10 cellular contexts compared by ENCODE assay signal in the genomic region with DNA sequence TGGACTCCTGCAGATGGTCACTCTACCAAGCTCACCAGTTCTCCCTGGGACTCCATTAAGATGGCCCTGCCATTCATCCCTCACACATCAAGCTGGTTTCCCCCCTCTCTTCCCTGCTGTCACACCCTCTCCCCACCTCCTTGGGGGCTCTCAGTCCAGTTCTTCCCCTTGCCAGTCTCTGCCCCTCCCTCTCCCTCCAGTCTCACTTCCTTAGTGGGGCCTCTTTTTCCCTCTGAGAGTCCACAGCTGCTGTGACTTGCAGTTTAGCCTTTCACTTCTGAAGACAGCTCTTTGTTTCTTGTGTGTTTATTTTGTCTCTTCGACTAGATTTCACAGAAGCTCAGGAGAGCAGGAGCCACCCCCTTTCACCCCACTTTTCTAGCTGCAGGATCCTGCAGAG. TPM values are rescaled to one million over a fixed set of nuclear protein-coding genes. Genes with fewer than 3 reads are reported as not detected.
DNase-seq lines count a peak whose midpoint lies in the region; ATAC-seq and TF ChIP-seq lines count a peak whose summit lies in the region.
"Had no signal": no experiment of that assay in that cellular context is flagged by ENCODE, and none has a peak within 500 bp of the region (broad histone marks: within the 10 kb centered on the region; RNA-seq: fewer than 3 reads in every experiment).

No MANE protein-coding gene starts in this region.

- POLR2A ChIA-PET in CD4-positive, alpha-beta T cell (lab: Charles Lee) = interaction anchor here (2.1 kb wide), 1 partner anchor 10 kb away, joined by 14 read pairs; a partner anchor contains a TSS

- ATAC-seq in CD4-positive, alpha-beta T cell (ENCODE audit: poor library complexity) = no peak
- ATAC-seq in HG03460 (IDR thresholded peaks at IDR 0.05; ENCODE audit: unreplicated experiment) (peak; percentile 54), GM18861 (IDR thresholded peaks at IDR 0.05; ENCODE audit: unreplicated experiment) (no peak), GM19035 (IDR thresholded peaks at IDR 0.05; ENCODE audit: unreplicated experiment) (no peak)

- no peaks in the 10 kb centered on the region for H3K9me3 ChIP-seq in CD4-positive, alpha-beta T cell (ENCODE audit: control insufficient read depth, low read length)
- H3K9me3 ChIP-seq: heart right ventricle had no signal

- DNase-seq in CD4-positive, alpha-beta T cell = no peak
- DNase-seq in GM20000 (ENCODE audit: low spot score) = peak; percentile 49
- no peak for DNase-seq in iPS-NIHi7 (ENCODE audit: extremely low spot score)
- no peak for DNase-seq in stimulated activated CD4-positive, alpha-beta T cell treated with anti-CD3 and anti-CD28 coated beads, Interleukin-2, amount 100 ng/mL, for 48 hours
- DNase-seq: heart right ventricle, NCI-H1436 had no signal

- H3K9me3 Mint-ChIP-seq in CD4-positive, alpha-beta T cell = no peaks in the 10 kb centered on the region
- H3K9me3 Mint-ChIP-seq in activated naive CD8-positive, alpha-beta T cell (ENCODE audit: low read depth) = no peaks in the 10 kb centered on the region

- intact Hi-C loops in CD4-positive, alpha-beta T cell (cut with DNase I, micrococcal nuclease) = loop anchor here in 1 of 2 experiments (5.0 kb wide), 1 partner anchor 40 kb away; no protein-coding TSS in a partner anchor

- H3K4me3 Mint-ChIP-seq in CD4-positive, alpha-beta T cell = peak overlapping the region; percentile 69
- peak overlapping the region; percentile 60 for H3K4me3 Mint-ChIP-seq in activated naive CD8-positive, alpha-beta T cell

- H3K27me3 Mint-ChIP-seq in CD4-positive, alpha-beta T cell = no peaks in the 10 kb centered on the region
- no peaks in the 10 kb centered on the region for H3K27me3 Mint-ChIP-seq in activated naive CD8-positive, alpha-beta T cell

- peaks cover 78% of the 10 kb centered on the region for H3K36me3 Mint-ChIP-seq in CD4-positive, alpha-beta T cell (ENCODE audit: low read depth)
- H3K36me3 Mint-ChIP-seq in activated naive CD8-positive, alpha-beta T cell = peaks cover 19% of the 10 kb centered on the region

- CTCF ChIA-PET in CD4-positive, alpha-beta T cell (lab: Charles Lee) = interaction anchor here (0.6 kb wide), 1 partner anchor 20 kb away, joined by 3 read pairs; no protein-coding TSS in a partner anchor

- no peak overlapping the region for H3K27ac ChIP-seq in CD4-positive, alpha-beta T cell (ENCODE audit: low read depth, low read length)

- peaks cover 97% of the 10 kb centered on the region for H3K4me1 Mint-ChIP-seq in CD4-positive, alpha-beta T cell (ENCODE audit: low read depth)
- H3K4me1 Mint-ChIP-seq in activated naive CD8-positive, alpha-beta T cell (ENCODE audit: low read depth) = peaks cover 91% of the 10 kb centered on the region

- no peaks in the 10 kb centered on the region for H3K27me3 ChIP-seq in CD4-positive, alpha-beta T cell (ENCODE audit: control insufficient read depth, insufficient read depth, low read length)

- peak overlapping the region; percentile 81 for H3K27ac Mint-ChIP-seq in CD4-positive, alpha-beta T cell
- H3K27ac Mint-ChIP-seq in activated naive CD8-positive, alpha-beta T cell = peak overlapping the region; percentile 95

- TF ChIP-seq CTCF in CD4-positive, alpha-beta T cell (IDR thresholded peaks at IDR 0.05) = no peak
- TF ChIP-seq CTCF in GM20000 (IDR thresholded peaks at IDR 0.05; ENCODE audit: extremely low read depth, missing control alignments) = no peak

RNA-seq across cellular contexts. Expression of a gene that starts 10.5 kb away (rescaled TPM):
- 100 to 1,000 TPM; 220 to 229 TPM for total RNA-seq in CD4-positive, alpha-beta T cell
